ENCODE assay signal across 13 cellular contexts in genomic region chr1:220056374-220056773, GRCh38.
"Had no signal": no experiment of that assay in that cellular context is flagged by ENCODE, and none has a peak within 500 bp of the region (broad histone marks: within the 10 kb centered on the region; RNA-seq: fewer than 3 reads in every experiment).

No MANE protein-coding gene starts in this region.

- H3K4me1 Mint-ChIP-seq: nephron had no signal

- H3K9me3 Mint-ChIP-seq: activated T-cell treated with anti-CD3 and anti-CD28 coated beads, Interleukin-2, amount 50 U/mL, for 4 hours; nephron had no signal

- DNase-seq: activated naive CD4-positive, alpha-beta T cell treated with anti-CD3 and anti-CD28 coated beads, Interleukin-2, amount 50 U/mL, for 16 hours; activated T-cell treated with anti-CD3 and anti-CD28 coated beads, Interleukin-2, amount 50 U/mL, for 4 hours; aorta; left cardiac atrium; psoas muscle; right lobe of liver; SIG-M5; stimulated activated CD4-positive, alpha-beta T cell treated with anti-CD3 and anti-CD28 coated beads, Interleukin-2, amount 100 ng/mL, for 24 hours; stimulated activated naive CD4-positive, alpha-beta T cell; upper lobe of right lung had no signal

- H3K4me3 Mint-ChIP-seq: activated T-cell treated with anti-CD3 and anti-CD28 coated beads, Interleukin-2, amount 50 U/mL, for 4 hours; nephron had no signal

- H3K27ac Mint-ChIP-seq: nephron had no signal

- ATAC-seq: activated CD4-positive, CD25-positive, alpha-beta regulatory T cell treated with anti-CD3 and anti-CD28 coated beads, Interleukin-2, amount 50 U/mL, for 24 hours; activated T-cell treated with anti-CD3 and anti-CD28 coated beads, Interleukin-2, amount 50 U/mL, for 4 hours; esophagus mucosa; left cardiac atrium; psoas muscle; right lobe of liver; upper lobe of right lung had no signal
